1 cellular context compared by ENCODE assay signal in the genomic region with DNA sequence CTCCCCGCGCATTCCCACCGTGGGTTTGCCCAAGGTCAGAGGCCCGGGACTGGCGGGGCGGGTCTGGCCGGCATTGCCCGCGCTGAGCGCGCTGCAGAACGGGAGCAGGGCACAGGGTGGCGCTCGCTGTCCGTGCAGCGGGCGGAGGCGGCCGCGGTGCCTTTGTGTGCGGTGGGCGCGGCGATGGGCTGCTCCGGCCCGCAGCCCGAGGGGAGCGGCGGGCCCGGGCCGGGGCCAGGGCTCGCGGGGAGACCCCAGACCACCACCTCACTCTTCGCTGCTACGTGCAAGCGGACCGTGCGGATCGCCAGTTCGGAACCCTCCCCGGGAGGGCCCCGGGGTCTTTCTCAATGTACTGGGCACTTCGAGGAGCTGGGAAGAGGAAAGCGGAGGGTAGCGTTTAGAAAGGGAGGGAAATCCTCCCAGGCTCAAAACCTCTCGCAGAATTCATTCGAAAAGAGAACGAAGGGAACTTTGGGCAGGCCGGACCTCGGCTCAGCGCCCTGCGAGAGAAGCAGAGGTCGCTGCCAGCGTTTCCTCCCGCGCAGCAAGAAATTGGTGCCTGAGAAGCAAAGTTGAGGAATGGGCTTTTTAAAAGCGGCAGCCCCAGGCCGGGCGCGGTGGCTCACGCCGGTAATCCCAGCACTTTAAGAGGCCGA.
A peak's percentile ranks its signal among the peaks of the same experiment; 100 is the strongest.
TF ChIP-seq lines count a peak whose summit lies in the region.

No MANE protein-coding gene starts in this region.

TF ChIP-seq in WTC11, 78 proteins besides CTCF, POLR2A, EP300 and RAD21 (continued from another document):
- TF ChIP-seq RELA (CRISPR knock-in tag; IDR thresholded peaks at IDR 0.05; ENCODE audit: borderline replicate concordance), result no peak
- no peak for TF ChIP-seq JAZF1 (CRISPR knock-in tag; IDR thresholded peaks at IDR 0.05)
- TF ChIP-seq, protein P1, sequence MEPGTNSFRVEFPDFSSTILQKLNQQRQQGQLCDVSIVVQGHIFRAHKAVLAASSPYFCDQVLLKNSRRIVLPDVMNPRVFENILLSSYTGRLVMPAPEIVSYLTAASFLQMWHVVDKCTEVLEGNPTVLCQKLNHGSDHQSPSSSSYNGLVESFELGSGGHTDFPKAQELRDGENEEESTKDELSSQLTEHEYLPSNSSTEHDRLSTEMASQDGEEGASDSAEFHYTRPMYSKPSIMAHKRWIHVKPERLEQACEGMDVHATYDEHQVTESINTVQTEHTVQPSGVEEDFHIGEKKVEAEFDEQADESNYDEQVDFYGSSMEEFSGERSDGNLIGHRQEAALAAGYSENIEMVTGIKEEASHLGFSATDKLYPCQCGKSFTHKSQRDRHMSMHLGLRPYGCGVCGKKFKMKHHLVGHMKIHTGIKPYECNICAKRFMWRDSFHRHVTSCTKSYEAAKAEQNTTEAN (CRISPR knock-in tag; IDR thresholded peaks at IDR 0.05), result peak; percentile 47; the same call in 1 of the 2 replicates
- TF ChIP-seq, protein P2, sequence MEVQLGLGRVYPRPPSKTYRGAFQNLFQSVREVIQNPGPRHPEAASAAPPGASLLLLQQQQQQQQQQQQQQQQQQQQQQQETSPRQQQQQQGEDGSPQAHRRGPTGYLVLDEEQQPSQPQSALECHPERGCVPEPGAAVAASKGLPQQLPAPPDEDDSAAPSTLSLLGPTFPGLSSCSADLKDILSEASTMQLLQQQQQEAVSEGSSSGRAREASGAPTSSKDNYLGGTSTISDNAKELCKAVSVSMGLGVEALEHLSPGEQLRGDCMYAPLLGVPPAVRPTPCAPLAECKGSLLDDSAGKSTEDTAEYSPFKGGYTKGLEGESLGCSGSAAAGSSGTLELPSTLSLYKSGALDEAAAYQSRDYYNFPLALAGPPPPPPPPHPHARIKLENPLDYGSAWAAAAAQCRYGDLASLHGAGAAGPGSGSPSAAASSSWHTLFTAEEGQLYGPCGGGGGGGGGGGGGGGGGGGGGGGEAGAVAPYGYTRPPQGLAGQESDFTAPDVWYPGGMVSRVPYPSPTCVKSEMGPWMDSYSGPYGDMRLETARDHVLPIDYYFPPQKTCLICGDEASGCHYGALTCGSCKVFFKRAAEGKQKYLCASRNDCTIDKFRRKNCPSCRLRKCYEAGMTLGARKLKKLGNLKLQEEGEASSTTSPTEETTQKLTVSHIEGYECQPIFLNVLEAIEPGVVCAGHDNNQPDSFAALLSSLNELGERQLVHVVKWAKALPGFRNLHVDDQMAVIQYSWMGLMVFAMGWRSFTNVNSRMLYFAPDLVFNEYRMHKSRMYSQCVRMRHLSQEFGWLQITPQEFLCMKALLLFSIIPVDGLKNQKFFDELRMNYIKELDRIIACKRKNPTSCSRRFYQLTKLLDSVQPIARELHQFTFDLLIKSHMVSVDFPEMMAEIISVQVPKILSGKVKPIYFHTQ (CRISPR knock-in tag; IDR thresholded peaks at IDR 0.05), result no peak
- 0 out of 2 replicates have a peak, but pooled peaks have one; percentile 19 for TF ChIP-seq NR3C1 (CRISPR knock-in tag; conservative IDR thresholded peaks at IDR 0.05; ENCODE audit: low read depth)
- TF ChIP-seq CREM (CRISPR knock-in tag; IDR thresholded peaks at IDR 0.05), result peak; percentile 54
- no peak; the same call in 1 of the 2 replicates for TF ChIP-seq ZBTB21 (CRISPR knock-in tag; IDR thresholded peaks at IDR 0.05; ENCODE audit: borderline replicate concordance)
- TF ChIP-seq, protein P3, sequence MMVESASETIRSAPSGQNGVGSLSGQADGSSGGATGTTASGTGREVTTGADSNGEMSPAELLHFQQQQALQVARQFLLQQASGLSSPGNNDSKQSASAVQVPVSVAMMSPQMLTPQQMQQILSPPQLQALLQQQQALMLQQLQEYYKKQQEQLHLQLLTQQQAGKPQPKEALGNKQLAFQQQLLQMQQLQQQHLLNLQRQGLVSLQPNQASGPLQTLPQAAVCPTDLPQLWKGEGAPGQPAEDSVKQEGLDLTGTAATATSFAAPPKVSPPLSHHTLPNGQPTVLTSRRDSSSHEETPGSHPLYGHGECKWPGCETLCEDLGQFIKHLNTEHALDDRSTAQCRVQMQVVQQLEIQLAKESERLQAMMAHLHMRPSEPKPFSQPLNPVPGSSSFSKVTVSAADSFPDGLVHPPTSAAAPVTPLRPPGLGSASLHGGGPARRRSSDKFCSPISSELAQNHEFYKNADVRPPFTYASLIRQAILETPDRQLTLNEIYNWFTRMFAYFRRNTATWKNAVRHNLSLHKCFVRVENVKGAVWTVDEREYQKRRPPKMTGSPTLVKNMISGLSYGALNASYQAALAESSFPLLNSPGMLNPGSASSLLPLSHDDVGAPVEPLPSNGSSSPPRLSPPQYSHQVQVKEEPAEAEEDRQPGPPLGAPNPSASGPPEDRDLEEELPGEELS (CRISPR knock-in tag; IDR thresholded peaks at IDR 0.05), result peak; percentile 4; the same call in 1 of the 2 replicates
- TF ChIP-seq TCF7 (CRISPR knock-in tag; IDR thresholded peaks at IDR 0.05; ENCODE audit: low read depth), result no peak; the same call in 1 of the 2 replicates
- TF ChIP-seq SP1 (CRISPR knock-in tag; conservative IDR thresholded peaks at IDR 0.05), result peak; percentile 54; the same call in 1 of the 2 replicates
- TF ChIP-seq SMAD4 (CRISPR knock-in tag; IDR thresholded peaks at IDR 0.05), result no peak
- TF ChIP-seq ZNF121 (CRISPR knock-in tag; IDR thresholded peaks at IDR 0.05), result no peak
- TF ChIP-seq ZNF396 (CRISPR knock-in tag; IDR thresholded peaks at IDR 0.05; ENCODE audit: borderline replicate concordance), result no peak
- 0 out of 2 replicates have a peak, but pooled peaks have one; percentile 31 for TF ChIP-seq ESRRA (CRISPR knock-in tag; IDR thresholded peaks at IDR 0.05; ENCODE audit: borderline replicate concordance)
- TF ChIP-seq, protein P4, sequence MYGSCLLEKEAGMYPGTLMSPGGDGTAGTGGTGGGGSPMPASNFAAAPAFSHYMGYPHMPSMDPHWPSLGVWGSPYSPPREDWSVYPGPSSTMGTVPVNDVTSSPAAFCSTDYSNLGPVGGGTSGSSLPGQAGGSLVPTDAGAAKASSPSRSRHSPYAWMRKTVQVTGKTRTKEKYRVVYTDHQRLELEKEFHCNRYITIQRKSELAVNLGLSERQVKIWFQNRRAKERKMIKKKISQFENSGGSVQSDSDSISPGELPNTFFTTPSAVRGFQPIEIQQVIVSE (CRISPR knock-in tag; IDR thresholded peaks at IDR 0.05; ENCODE audit: borderline replicate concordance), result no peak
